In the genomic region with DNA sequence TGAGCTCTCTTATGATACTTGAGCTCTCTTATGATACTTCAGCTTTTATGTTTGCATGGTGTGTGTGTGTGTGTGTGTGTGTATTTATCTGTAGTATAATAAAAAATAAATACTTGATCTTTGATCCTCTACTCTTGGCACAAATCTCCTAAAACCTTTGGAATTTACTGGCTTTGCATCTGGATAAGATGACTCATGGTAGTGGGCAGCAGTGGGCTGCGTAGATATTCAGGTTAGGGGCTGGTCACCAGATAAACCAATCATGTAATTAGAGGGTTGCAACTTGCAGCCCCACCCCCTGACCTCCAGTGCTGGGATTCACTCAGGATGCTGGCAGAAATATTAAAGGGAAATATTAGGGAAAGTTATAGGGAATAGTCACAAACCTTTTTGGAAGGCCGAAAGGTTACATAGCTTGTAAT, we compare ENCODE assay signal across 13 cellular contexts.
DNase-seq lines count a peak whose midpoint lies in the region; TF ChIP-seq lines count a peak whose summit lies in the region.
"Had no signal": no experiment of that assay in that cellular context is flagged by ENCODE, and none has a peak within 500 bp of the region (broad histone marks: within the 10 kb centered on the region; RNA-seq: fewer than 3 reads in every experiment).

No MANE protein-coding gene starts in this region.

- no peaks in the 10 kb centered on the region for H3K27me3 Mint-ChIP-seq in mesothelial cell of epicardium (ENCODE audit: low read depth)
- H3K27me3 Mint-ChIP-seq: brain had no signal

- peaks cover 9 to 15% of the 10 kb centered on the region in 2 donors for H3K4me1 ChIP-seq in duodenal mucosa (ENCODE audit: control insufficient read depth in 1 of 2, insufficient read depth in 2 of 2, low read length in 2 of 2)

- H3K9me3 ChIP-seq in duodenal mucosa (ENCODE audit: control insufficient read depth in 1 of 2, low read length in 2 of 2): no peaks in the 10 kb centered on the region
- H3K9me3 ChIP-seq in WERI-Rb-1 (ENCODE audit: severe bottlenecking): no peaks in the 10 kb centered on the region
- H3K9me3 ChIP-seq: mucosa of descending colon had no signal

- peak overlapping the region in 1 of 2 donors; percentile 34 for H3K4me3 ChIP-seq in duodenal mucosa (ENCODE audit: low read depth in 1 of 2, low read length in 2 of 2)
- H3K4me3 ChIP-seq in WERI-Rb-1 (ENCODE audit: low read depth, low read length): no peak overlapping the region
- H3K4me3 ChIP-seq: mucosa of descending colon had no signal

- H3K36me3 Mint-ChIP-seq in mesothelial cell of epicardium: peaks cover 13% of the 10 kb centered on the region
- H3K36me3 Mint-ChIP-seq: brain had no signal

- peak overlapping the region; percentile 45 for H3K27ac Mint-ChIP-seq in mesothelial cell of epicardium

- peaks cover 31% of the 10 kb centered on the region for H3K9me3 Mint-ChIP-seq in mesothelial cell of epicardium

- H3K27ac ChIP-seq in duodenal mucosa (ENCODE audit: low read depth, low read length): peak overlapping the region; percentile 49
- H3K27ac ChIP-seq in WERI-Rb-1: no peak overlapping the region

- DNase-seq in ELF-1 (ENCODE audit: low read depth, low spot score) (peak; percentile 47), NCI-H2196 treated with DMSO at 0.1 percent for 48 hours (lab: John Stamatoyannopoulos, UW; ENCODE audit: unreplicated experiment) (peak; percentile 26), mesothelial cell of epicardium (ENCODE audit: low spot score in 2 of 2, unreplicated experiment in 2 of 2) (no peak), GM03348 (ENCODE audit: low spot score) (no peak), cerebellar cortex (ENCODE audit: low spot score) (no peak), WERI-Rb-1 (no peak), hepatic stellate cell (ENCODE audit: low spot score) (no peak)
- DNase-seq: activated CD4-positive, alpha-beta T cell treated with anti-CD3 and anti-CD28 coated beads for 4 hours; C1 segment of cervical spinal cord; hypothalamus; mucosa of descending colon had no signal

- peak overlapping the region in 1 of 2 donors; percentile 27 for H3K9ac ChIP-seq in duodenal mucosa (ENCODE audit: low read depth in 1 of 2, low read length in 2 of 2)

- no peaks in the 10 kb centered on the region for H3K36me3 ChIP-seq in duodenal mucosa (ENCODE audit: control insufficient read depth in 1 of 2, insufficient read depth in 2 of 2, low read length in 2 of 2)
- no peaks in the 10 kb centered on the region for H3K36me3 ChIP-seq in WERI-Rb-1

- H3K27me3 ChIP-seq in duodenal mucosa (ENCODE audit: control insufficient read depth in 1 of 2, insufficient read depth in 2 of 2, low read length in 2 of 2) (no peaks in the 10 kb centered on the region), WERI-Rb-1 (ENCODE audit: insufficient read depth, low read depth, severe bottlenecking) (no peaks in the 10 kb centered on the region)

- H3K4me3 Mint-ChIP-seq in mesothelial cell of epicardium: no peak overlapping the region
- H3K4me3 Mint-ChIP-seq: brain had no signal

- peaks cover 13% of the 10 kb centered on the region for H3K4me1 Mint-ChIP-seq in mesothelial cell of epicardium

- TF ChIP-seq CTCF in mesothelial cell of epicardium (IDR thresholded peaks at IDR 0.05; ENCODE audit: unreplicated experiment): no peak
- no peak for TF ChIP-seq CTCF in WERI-Rb-1 (IDR thresholded peaks at IDR 0.05; ENCODE audit: low read depth, low read length)

Comparison
In these comparisons a context has a peak if more than half of its experiments do, and no peak if none do; other contexts are left out.
1. DNase-seq: peak in ELF-1 (single experiment) and NCI-H2196 treated with DMSO at 0.1 percent for 48 hours (single experiment); none in mesothelial cell of epicardium (0 of 2), GM03348 (single experiment), cerebellar cortex (single experiment), WERI-Rb-1 (single experiment) and hepatic stellate cell (single experiment).